ENCODE assay signal across 30 cellular contexts in genomic region chr5:103247120-103247519, GRCh38.
"Had no signal": no experiment of that assay in that cellular context is flagged by ENCODE, and none has a peak within 500 bp of the region (broad histone marks: within the 10 kb centered on the region; RNA-seq: fewer than 3 reads in every experiment).

No MANE protein-coding gene starts in this region.

- H3K27ac ChIP-seq: esophagus muscularis mucosa, foreskin keratinocyte, gastroesophageal sphincter, heart right ventricle, left lung, neural progenitor cell, prostate gland, right atrium auricular region, stomach, thyroid gland, vagina had no signal

- DNase-seq: dermis blood vessel endothelial cell; effector memory CD4-positive, alpha-beta T cell; foreskin keratinocyte; heart right ventricle; hippocampal formation; left cardiac atrium; left lung; mesenchymal stem cell; naive thymus-derived CD4-positive, alpha-beta T cell; nucleus accumbens; stimulated activated CD4-positive, alpha-beta T cell treated with anti-CD3 and anti-CD28 coated beads, Interleukin-12 subunit alpha, Interleukin-12 subunit beta, amount 100 ng/mL, for 4 hours; stimulated activated CD4-positive, alpha-beta T cell treated with anti-CD3 and anti-CD28 coated beads, Interleukin-1b, Interleukin-23, amount 100 ng/mL, for 48 hours; stimulated activated CD4-positive, alpha-beta T cell treated with anti-CD3 and anti-CD28 coated beads, Interleukin-4, amount 100 ng/mL, for 1 hour; stimulated activated CD8-positive, alpha-beta memory T cell treated with anti-CD3 and anti-CD28 coated beads, Interleukin-4, amount 100 ng/mL, for 48 hours; stimulated activated naive CD4-positive, alpha-beta T cell treated with Interleukin-2 at 50 U/mL for 16 hours; stomach; thyroid gland; trophoblast cell had no signal

- H3K36me3 Mint-ChIP-seq: mesothelial cell of epicardium; naive thymus-derived CD4-positive, alpha-beta T cell; neural progenitor cell had no signal

- H3K27ac Mint-ChIP-seq: mesothelial cell of epicardium; naive thymus-derived CD4-positive, alpha-beta T cell; nephron; neural progenitor cell had no signal

- H2AFZ ChIP-seq: neural progenitor cell had no signal

- H3K4me1 Mint-ChIP-seq: mesothelial cell of epicardium, nephron had no signal

- H3K4me3 ChIP-seq: esophagus muscularis mucosa, gastroesophageal sphincter, heart right ventricle, left lung, neural progenitor cell, prostate gland, right atrium auricular region, smooth muscle cell, stomach, thyroid gland, vagina had no signal

- H3K4me1 ChIP-seq: foreskin keratinocyte, heart right ventricle, left lung, neural progenitor cell, prostate gland, right atrium auricular region, stomach, thyroid gland, vagina had no signal

- H3K4me2 ChIP-seq: neural progenitor cell, smooth muscle cell had no signal

- H3K9me3 ChIP-seq: gastroesophageal sphincter, left lung, prostate gland, right atrium auricular region, thyroid gland, vagina had no signal

- H3K27me3 ChIP-seq: esophagus muscularis mucosa, gastroesophageal sphincter, left lung, neural progenitor cell, right atrium auricular region, stomach, thyroid gland, vagina had no signal

- H3K36me3 ChIP-seq: esophagus muscularis mucosa, gastroesophageal sphincter, heart right ventricle, left lung, neural progenitor cell, prostate gland, right atrium auricular region, stomach, thyroid gland, vagina had no signal

- H3K4me3 Mint-ChIP-seq: mesothelial cell of epicardium; naive thymus-derived CD4-positive, alpha-beta T cell; nephron; neural progenitor cell had no signal

- H3K9ac ChIP-seq: neural progenitor cell had no signal

- ATAC-seq: foreskin keratinocyte; gastroesophageal sphincter; heart right ventricle; left cardiac atrium; left lung; naive thymus-derived CD4-positive, alpha-beta T cell; sciatic nerve had no signal

- FAIRE-seq: endothelial cell of umbilical vein, islet of Langerhans had no signal
